7 cellular contexts compared by ENCODE assay signal in the genomic region with DNA sequence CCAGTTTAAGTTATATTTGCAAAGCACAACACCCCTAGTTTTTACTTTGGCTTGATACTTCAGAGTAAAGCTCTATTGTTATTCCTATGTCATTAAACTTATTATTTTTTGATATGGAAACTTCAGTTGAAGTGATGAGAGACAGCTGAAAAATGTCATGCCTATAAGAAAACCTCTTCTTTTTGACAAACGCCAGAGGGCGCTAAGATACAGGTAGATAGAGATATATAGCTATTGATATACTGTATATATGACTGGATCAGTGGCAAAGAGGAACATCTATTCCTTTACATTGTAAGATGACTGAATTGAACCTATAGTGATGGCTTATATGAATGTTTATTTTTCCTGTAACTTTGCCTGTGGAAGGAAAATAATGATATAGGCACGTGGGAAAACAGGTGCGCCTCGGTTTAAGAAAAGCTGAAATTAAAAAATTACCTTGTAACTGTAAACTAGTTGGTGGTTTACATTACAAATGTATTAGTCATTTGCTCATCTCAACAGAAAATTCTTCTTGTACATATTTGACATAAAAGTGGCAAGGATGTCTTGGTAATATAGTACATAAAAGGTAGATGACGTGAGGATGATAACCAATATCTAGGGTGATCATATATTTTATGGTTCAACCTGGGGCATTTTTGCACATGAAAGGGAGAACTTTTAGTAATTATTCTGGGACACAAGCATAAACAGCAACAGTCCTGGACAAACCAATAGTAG.
A peak's percentile ranks its signal among the peaks of the same experiment; 100 is the strongest.
DNase-seq lines count a peak whose midpoint lies in the region; ATAC-seq and TF ChIP-seq lines count a peak whose summit lies in the region.

No MANE protein-coding gene starts in this region.

- TF ChIP-seq CTCF in astrocyte of the cerebellum (IDR thresholded peaks at IDR 0.05; ENCODE audit: low read depth, low read length, missing control alignments): peak; percentile 53

- in situ Hi-C loops in astrocyte of the cerebellum (cut with HindIII; ENCODE audit: low sequenced_read_pairs): no loop called here

- DNase-seq in GM04504 (ENCODE audit: low read depth): peak; percentile 57
- peak; percentile 91 to 93 for DNase-seq in Kasumi-1 (lab: John Stamatoyannopoulos, UW)
- peak; percentile 84 for DNase-seq in OCI-M1 (lab: John Stamatoyannopoulos, UW)
- peak; percentile 86 for DNase-seq in astrocyte of the cerebellum (ENCODE audit: low read depth)
- DNase-seq in iPS DF 4.7 (ENCODE audit: extremely low read depth, low spot score): peak; percentile 28
- DNase-seq in stimulated activated CD4-positive, alpha-beta T cell treated with anti-CD3 and anti-CD28 coated beads, Interleukin-1b, Interleukin-23, amount 100 ng/mL, for 48 hours: peak; percentile 3

- H3K4me3 ChIP-seq in astrocyte of the cerebellum (ENCODE audit: low read depth, low read length): no peak overlapping the region

- peak; percentile 63 for ATAC-seq in GM21723 (IDR thresholded peaks at IDR 0.05; ENCODE audit: unreplicated experiment)

Comparison
In these comparisons a context has a peak if more than half of its experiments do, and no peak if none do; other contexts are left out.
1. DNase-seq: peak in every context shown above with its lines; median percentile 92 in Kasumi-1; 86 in astrocyte of the cerebellum; 84 in OCI-M1; 57 in GM04504; 28 in iPS DF 4.7; 3 in stimulated activated CD4-positive, alpha-beta T cell treated with anti-CD3 and anti-CD28 coated beads, Interleukin-1b, Interleukin-23, amount 100 ng/mL, for 48 hours.